18 cellular contexts compared by ENCODE assay signal in the genomic region with DNA sequence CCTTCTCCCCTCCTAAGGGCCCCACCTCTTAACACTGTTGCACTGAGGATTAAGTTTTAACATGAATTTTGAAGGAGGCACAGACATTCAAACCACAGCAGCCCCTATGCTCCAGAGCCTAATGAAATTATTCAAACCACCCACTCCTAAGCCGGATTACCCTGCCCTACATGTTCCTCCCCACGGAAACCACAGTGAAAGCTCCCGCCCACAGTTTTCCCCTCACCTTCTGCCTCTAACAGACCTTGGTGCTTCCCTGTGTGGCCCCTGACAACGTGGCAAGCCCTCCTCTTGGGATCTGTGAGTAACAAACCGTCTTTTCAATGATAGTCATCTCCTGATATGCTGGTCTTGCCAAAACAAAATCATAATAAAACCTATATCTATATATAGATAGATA.
DNase-seq lines count a peak whose midpoint lies in the region; ATAC-seq, FAIRE-seq and TF ChIP-seq lines count a peak whose summit lies in the region.
"Had no signal": no experiment of that assay in that cellular context is flagged by ENCODE, and none has a peak within 500 bp of the region (broad histone marks: within the 10 kb centered on the region; RNA-seq: fewer than 3 reads in every experiment).

No MANE protein-coding gene starts in this region.

- H3F3A ChIP-seq in smooth muscle cell (ENCODE audit: low read depth) = no peaks in the 10 kb centered on the region

- H3K27ac ChIP-seq in BLaER1 treated with 17β-estradiol and CSF1 and Interleukin-3, amounts not matched to agents 10 nM and 100 nM = peak overlapping the region in 2 of 11 experiments; percentile 32 to 52; a peak in 3 of 22 replicates
- H3K27ac ChIP-seq in WERI-Rb-1 (no peak overlapping the region), smooth muscle cell (ENCODE audit: low read depth) (peak overlapping the region; percentile 45)
- H3K27ac ChIP-seq: heart left ventricle, psoas muscle, vagina had no signal

- H3K9ac ChIP-seq in BLaER1 treated with 17β-estradiol and CSF1 and Interleukin-3, amounts not matched to agents 10 nM and 100 nM = no peak overlapping the region; a peak in 1 of 22 replicates
- no peak overlapping the region for H3K9ac ChIP-seq in smooth muscle cell (ENCODE audit: low read depth)

- H3K4me2 ChIP-seq in BLaER1 treated with 17β-estradiol and CSF1 and Interleukin-3, amounts not matched to agents 10 nM and 100 nM = peak overlapping the region; percentile 62 to 79 (median 67)
- H3K4me2 ChIP-seq in smooth muscle cell = peak overlapping the region; percentile 42

- no peak for ATAC-seq in sciatic nerve
- ATAC-seq in HG03432 (IDR thresholded peaks at IDR 0.05; ENCODE audit: unreplicated experiment) = no peak
- ATAC-seq: heart left ventricle, left ventricle myocardium superior, Panc1, psoas muscle had no signal

- intact Hi-C loops in sciatic nerve (cut with DNase I) = no loop called here

- H3K4me3 ChIP-seq in BLaER1 treated with 17β-estradiol and CSF1 and Interleukin-3, amounts not matched to agents 10 nM and 100 nM = no peak overlapping the region
- H3K4me3 ChIP-seq in WERI-Rb-1 (ENCODE audit: low read depth, low read length) (no peak overlapping the region), smooth muscle cell (no peak overlapping the region)
- H3K4me3 ChIP-seq: heart left ventricle, psoas muscle, vagina had no signal

- no peaks in the 10 kb centered on the region; a peak in 1 of 22 replicates for H4K20me1 ChIP-seq in BLaER1 treated with 17β-estradiol and CSF1 and Interleukin-3, amounts not matched to agents 10 nM and 100 nM
- no peaks in the 10 kb centered on the region for H4K20me1 ChIP-seq in smooth muscle cell (ENCODE audit: low read depth)

- peaks cover 32 to 52% (median 39%) of the 10 kb centered on the region in 10 experiments for H3K4me1 ChIP-seq in BLaER1 treated with 17β-estradiol and CSF1 and Interleukin-3, amounts not matched to agents 10 nM and 100 nM
- peaks cover 14% of the 10 kb centered on the region for H3K4me1 ChIP-seq in smooth muscle cell (ENCODE audit: low read depth)
- H3K4me1 ChIP-seq: BE2C, vagina had no signal

- WGBS in smooth muscle cell (ENCODE audit: low lambda C conversion rate) = 33% methylated on average over 5 of the region's 5 CpGs

- no peak overlapping the region for H2AFZ ChIP-seq in smooth muscle cell (ENCODE audit: low read depth)

- DNase-seq in activated CD4-positive, alpha-beta T cell treated with anti-CD3 and anti-CD28 coated beads for 4 hours = peak; percentile 16 to 20
- no peak for DNase-seq in activated CD4-positive, alpha-beta T cell treated with anti-CD3 and anti-CD28 coated beads, Interleukin-2, amount 50 U/mL, for 1 hour
- DNase-seq in WERI-Rb-1 (peak; percentile 48), smooth muscle cell (lab: John Stamatoyannopoulos, UW; ENCODE audit: unreplicated experiment) (no peak), sciatic nerve (ENCODE audit: low spot score) (no peak), RCC 7860 (ENCODE audit: low spot score) (no peak)
- DNase-seq: BE2C, dermis blood vessel endothelial cell, heart left ventricle, left ventricle myocardium superior, NCI-H345, psoas muscle had no signal

- peaks cover 0 to 15% (median 0%) of the 10 kb centered on the region in 11 experiments; a peak in 7 of 22 replicates for H3K9me3 ChIP-seq in BLaER1 treated with 17β-estradiol and CSF1 and Interleukin-3, amounts not matched to agents 10 nM and 100 nM (replicated peaks in 1 of 11)
- H3K9me3 ChIP-seq in WERI-Rb-1 (ENCODE audit: severe bottlenecking) = no peaks in the 10 kb centered on the region
- H3K9me3 ChIP-seq in smooth muscle cell (replicated peaks; ENCODE audit: low read depth) = no peaks in the 10 kb centered on the region
- H3K9me3 ChIP-seq: BE2C, heart left ventricle, psoas muscle, vagina had no signal

- H3K36me3 ChIP-seq in BLaER1 treated with 17β-estradiol and CSF1 and Interleukin-3, amounts not matched to agents 10 nM and 100 nM = no peaks in the 10 kb centered on the region; a peak in 1 of 22 replicates
- H3K36me3 ChIP-seq in WERI-Rb-1 = no peaks in the 10 kb centered on the region
- H3K36me3 ChIP-seq in smooth muscle cell (ENCODE audit: low read depth) = no peaks in the 10 kb centered on the region
- H3K36me3 ChIP-seq: BE2C, heart left ventricle, vagina had no signal

- no peak for FAIRE-seq in RCC 7860 (lab: Jason Lieb, UNC)
- FAIRE-seq: D721Med, endothelial cell of umbilical vein had no signal

- no peaks in the 10 kb centered on the region for H3K27me3 ChIP-seq in BLaER1 treated with 17β-estradiol and CSF1 and Interleukin-3, amounts not matched to agents 10 nM and 100 nM
- H3K27me3 ChIP-seq in WERI-Rb-1 (ENCODE audit: insufficient read depth, low read depth, severe bottlenecking) = no peaks in the 10 kb centered on the region
- no peaks in the 10 kb centered on the region for H3K27me3 ChIP-seq in smooth muscle cell (ENCODE audit: low read depth)
- H3K27me3 ChIP-seq: heart left ventricle, vagina had no signal

- no peaks in the 10 kb centered on the region for H3K79me2 ChIP-seq in smooth muscle cell (ENCODE audit: low read depth)

- no peak for TF ChIP-seq CTCF in WERI-Rb-1 (IDR thresholded peaks at IDR 0.05; ENCODE audit: low read depth, low read length)
- no peak for TF ChIP-seq CTCF in smooth muscle cell (IDR thresholded peaks at IDR 0.05; ENCODE audit: borderline replicate concordance, insufficient read depth, poor library complexity, severe bottlenecking)

Comparison
In these comparisons a context has a peak if more than half of its experiments do, and no peak if none do; other contexts are left out.
1. DNase-seq: peak in activated CD4-positive, alpha-beta T cell treated with anti-CD3 and anti-CD28 coated beads for 4 hours (2 of 2) and WERI-Rb-1 (single experiment); none in activated CD4-positive, alpha-beta T cell treated with anti-CD3 and anti-CD28 coated beads, Interleukin-2, amount 50 U/mL, for 1 hour (single experiment), smooth muscle cell (single experiment), sciatic nerve (single experiment) and RCC 7860 (single experiment).